Comparison of ENCODE assay signal across 8 cellular contexts in the genomic region with DNA sequence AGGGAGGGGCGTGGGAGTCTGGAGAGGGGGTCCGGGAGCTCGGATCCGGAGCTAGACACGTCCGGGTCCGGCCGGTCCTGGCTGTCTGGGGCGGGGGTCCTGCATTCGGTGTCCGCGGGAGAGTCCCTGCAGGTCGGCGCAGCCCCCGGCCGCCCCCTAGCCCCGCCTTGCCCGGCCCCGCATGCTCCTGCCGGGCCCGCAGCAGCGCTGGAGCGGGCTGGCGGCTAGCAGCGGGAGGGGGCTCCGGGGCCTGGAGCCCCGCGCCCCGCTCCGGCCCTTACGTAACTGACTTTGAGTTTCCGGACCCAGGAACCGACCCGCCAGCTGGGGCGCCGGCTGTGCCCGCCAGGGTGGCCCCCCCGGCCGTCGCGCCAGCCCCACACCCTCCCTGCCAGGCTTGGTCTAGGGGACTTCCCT. TPM values are rescaled to one million over a fixed set of nuclear protein-coding genes. Genes with fewer than 3 reads are reported as not detected.
DNase-seq lines count a peak whose midpoint lies in the region; ATAC-seq and TF ChIP-seq lines count a peak whose summit lies in the region.

No MANE protein-coding gene starts in this region.

- H3K27ac ChIP-seq in SJSA1 (no peak overlapping the region), iPS-20b (ENCODE audit: low read length) (no peak overlapping the region)

- H3K36me3 ChIP-seq in SJSA1 (no peaks in the 10 kb centered on the region), iPS-20b (ENCODE audit: insufficient read depth, low read depth, low read length) (no peaks in the 10 kb centered on the region)

- H3K9me3 ChIP-seq in SJSA1 (replicated peaks) (no peaks in the 10 kb centered on the region), iPS-20b (ENCODE audit: insufficient read depth, low read depth, low read length) (no peaks in the 10 kb centered on the region)

- H3K4me3 ChIP-seq in SJSA1 (peak overlapping the region; percentile 47), astrocyte of the cerebellum (ENCODE audit: low read depth, low read length) (peak overlapping the region; percentile 86), iPS-20b (ENCODE audit: low read length) (peak overlapping the region; percentile 88)

- H3K27me3 ChIP-seq in SJSA1 (replicated peaks) (peaks cover 3% of the 10 kb centered on the region; the same call in 1 of the 2 replicates), iPS-20b (ENCODE audit: insufficient read depth, low read length) (peaks cover 34% of the 10 kb centered on the region)

- peak; percentile 6 for ATAC-seq in GM19397 (IDR thresholded peaks at IDR 0.05; ENCODE audit: unreplicated experiment)
- ATAC-seq in HG03442 (IDR thresholded peaks at IDR 0.05; ENCODE audit: unreplicated experiment): no peak

- DNase-seq in SJSA1 (ENCODE audit: low read depth in 1 of 2, low spot score in 2 of 2): no peak
- no peak for DNase-seq in astrocyte of the cerebellum (ENCODE audit: low read depth)
- DNase-seq in stimulated activated CD4-positive, alpha-beta T cell treated with anti-CD3 and anti-CD28 coated beads, Interleukin-4, amount 100 ng/mL, for 4 hours: peak; percentile 29 to 39
- DNase-seq in HPDE6-E6E7 (ENCODE audit: extremely low spot score): no peak
- DNase-seq in kidney glomerular epithelial cell (lab: John Stamatoyannopoulos, UW): no peak

- H3K4me1 ChIP-seq in SJSA1 (replicated peaks) (peaks cover 21% of the 10 kb centered on the region), iPS-20b (ENCODE audit: insufficient read depth, low read length) (peaks cover 29% of the 10 kb centered on the region)

- no peak for TF ChIP-seq CTCF in astrocyte of the cerebellum (IDR thresholded peaks at IDR 0.05; ENCODE audit: low read depth, low read length, missing control alignments)

- H3K9ac ChIP-seq in iPS-20b (ENCODE audit: low read depth, low read length): peak overlapping the region; percentile 61; the same call in 1 of the 2 replicates

- in situ Hi-C loops in astrocyte of the cerebellum (cut with HindIII; ENCODE audit: low sequenced_read_pairs): no loop called here

RNA-seq across cellular contexts. Expression of a gene that starts 26.9 kb away (rescaled TPM):
- 2.1 and 5.3 TPM in 2 replicates for total RNA-seq in SJSA1 (2014; rRNA removed; shearing (Covaris generic))

Comparison
In these comparisons a context has a peak if more than half of its experiments do, and no peak if none do; other contexts are left out.
1. DNase-seq: peak in stimulated activated CD4-positive, alpha-beta T cell treated with anti-CD3 and anti-CD28 coated beads, Interleukin-4, amount 100 ng/mL, for 4 hours (2 of 2); none in SJSA1 (0 of 2), astrocyte of the cerebellum (single experiment), HPDE6-E6E7 (single experiment) and kidney glomerular epithelial cell (single experiment).
2. Peak in every context shown above with its lines, with median percentiles within 50 percentile points of each other: H3K4me3 ChIP-seq.